Comparison of ENCODE assay signal across 10 cellular contexts in genomic region chr6:106972500-106972899, GRCh38. TPM values are rescaled to one million over a fixed set of nuclear protein-coding genes. Genes with fewer than 3 reads are reported as not detected.
DNase-seq lines count a peak whose midpoint lies in the region; ATAC-seq, FAIRE-seq and TF ChIP-seq lines count a peak whose summit lies in the region.
"Had no signal": no experiment of that assay in that cellular context is flagged by ENCODE, and none has a peak within 500 bp of the region (broad histone marks: within the 10 kb centered on the region; RNA-seq: fewer than 3 reads in every experiment).

No MANE protein-coding gene starts in this region.

- H3K36me3 Mint-ChIP-seq in GM23338 (ENCODE audit: low read depth): peaks cover 68% of the 10 kb centered on the region

- H3K4me1 ChIP-seq in GM23338 (ENCODE audit: insufficient read depth) (peaks cover 19% of the 10 kb centered on the region), duodenal mucosa (ENCODE audit: control insufficient read depth in 1 of 2, insufficient read depth in 2 of 2, low read length in 2 of 2) (peaks cover 8 to 25% of the 10 kb centered on the region in 2 donors)

- H3K4me3 ChIP-seq in GM23338 (peak overlapping the region; percentile 89), duodenal mucosa (ENCODE audit: low read depth in 1 of 2, low read length in 2 of 2) (peak overlapping the region; percentile 32 to 84), neural cell (ENCODE audit: low read length) (peak overlapping the region; percentile 99)
- H3K4me3 ChIP-seq: adrenal gland had no signal

- peak overlapping the region; percentile 86 for H3K4me3 Mint-ChIP-seq in GM23338

- no peak overlapping the region for H2AFZ ChIP-seq in GM23338
- no peak overlapping the region for H2AFZ ChIP-seq in neural cell (ENCODE audit: low read depth, low read length)

- peaks cover 57% of the 10 kb centered on the region for H3K27me3 Mint-ChIP-seq in GM23338 (ENCODE audit: insufficient read depth, low read depth, poor library complexity)

- peak; percentile 29 for TF ChIP-seq EP300 in neural cell (conservative IDR thresholded peaks at IDR 0.05; ENCODE audit: poor library complexity, severe bottlenecking)

- H3F3A ChIP-seq in GM23338 (replicated peaks; ENCODE audit: low read depth): peaks cover 40% of the 10 kb centered on the region
- H3F3A ChIP-seq in neural cell (ENCODE audit: insufficient read depth, low read length, poor library complexity, severe bottlenecking): peaks cover 8% of the 10 kb centered on the region

- ATAC-seq in GM23338 (no peak), GM19452 (IDR thresholded peaks at IDR 0.05; ENCODE audit: unreplicated experiment) (no peak)
- ATAC-seq: heart right ventricle had no signal

- peak overlapping the region; percentile 81 for H3K4me2 ChIP-seq in GM23338
- peak overlapping the region; percentile 96 for H3K4me2 ChIP-seq in neural cell (ENCODE audit: low read length)

- no peak for TF ChIP-seq RAD21 in neural cell (conservative IDR thresholded peaks at IDR 0.05)

- no peaks in the 10 kb centered on the region for H3K9me3 ChIP-seq in duodenal mucosa (ENCODE audit: control insufficient read depth in 1 of 2, low read length in 2 of 2)
- no peaks in the 10 kb centered on the region for H3K9me3 ChIP-seq in neural cell (ENCODE audit: low read length)
- H3K9me3 ChIP-seq: adrenal gland, heart right ventricle had no signal

- no peak for FAIRE-seq in HTR-8/SVneo (lab: Jason Lieb, UNC)

- TF ChIP-seq CTCF in GM23338 (conservative IDR thresholded peaks at IDR 0.05; ENCODE audit: low read depth in 2 of 2) (no peak), neural cell (IDR thresholded peaks at IDR 0.05; ENCODE audit: poor library complexity, severe bottlenecking) (no peak)

- peak overlapping the region; percentile 94 for H3K27ac Mint-ChIP-seq in GM23338

- DNase-seq in GM23338 (ENCODE audit: low spot score) (no peak), NCI-H2029 treated with DMSO at 0.1 percent for 48 hours (lab: John Stamatoyannopoulos, UW) (peak; percentile 89), nucleus accumbens (lab: John Stamatoyannopoulos, UW) (no peak), iPS-NIHi11 (ENCODE audit: low spot score) (no peak), HTR-8/SVneo (ENCODE audit: insufficient read length, low spot score) (no peak)
- DNase-seq: heart right ventricle had no signal

- peaks cover 22% of the 10 kb centered on the region for H4K20me1 ChIP-seq in GM23338 (replicated peaks; ENCODE audit: insufficient read depth)
- peaks cover 5% of the 10 kb centered on the region for H4K20me1 ChIP-seq in neural cell (ENCODE audit: insufficient read depth)

- peaks cover 70% of the 10 kb centered on the region for H3K79me2 ChIP-seq in GM23338 (replicated peaks; ENCODE audit: insufficient read depth)
- H3K79me2 ChIP-seq in neural cell (replicated peaks; ENCODE audit: insufficient read depth, low read length): peaks cover 57% of the 10 kb centered on the region

- peaks cover 35% of the 10 kb centered on the region; the same call in 2 of the 3 replicates for H3K9me3 Mint-ChIP-seq in GM23338

- H3K27me3 ChIP-seq in GM23338 (ENCODE audit: insufficient read depth) (no peaks in the 10 kb centered on the region), duodenal mucosa (ENCODE audit: control insufficient read depth in 1 of 2, insufficient read depth in 2 of 2, low read length in 2 of 2) (peaks cover 13 to 21% of the 10 kb centered on the region in 2 donors), neural cell (ENCODE audit: insufficient read depth, low read depth, low read length) (no peaks in the 10 kb centered on the region)

- peak overlapping the region; percentile 90 for H3K27ac ChIP-seq in GM23338 (ENCODE audit: low read depth)
- H3K27ac ChIP-seq in duodenal mucosa (ENCODE audit: low read depth, low read length): no peak overlapping the region
- H3K27ac ChIP-seq in neural cell (ENCODE audit: low read length): peak overlapping the region; percentile 99
- H3K27ac ChIP-seq: adrenal gland, heart right ventricle had no signal

- H3K4me1 Mint-ChIP-seq in GM23338: peaks cover 22% of the 10 kb centered on the region

- H3K36me3 ChIP-seq in GM23338 (ENCODE audit: insufficient read depth) (peaks cover 31% of the 10 kb centered on the region), duodenal mucosa (ENCODE audit: control insufficient read depth in 1 of 2, insufficient read depth in 2 of 2, low read length in 2 of 2) (no peaks in the 10 kb centered on the region), neural cell (ENCODE audit: insufficient read depth, low read length) (peaks cover 6% of the 10 kb centered on the region)
- H3K36me3 ChIP-seq: adrenal gland, heart right ventricle had no signal

- H3K9me2 ChIP-seq in GM23338 (ENCODE audit: insufficient read depth) (no peaks in the 10 kb centered on the region), neural cell (ENCODE audit: insufficient read depth, low read length) (no peaks in the 10 kb centered on the region)

- peak overlapping the region; percentile 32 to 66 for H3K9ac ChIP-seq in duodenal mucosa (ENCODE audit: low read depth in 1 of 2, low read length in 2 of 2)
- peak overlapping the region; percentile 100 for H3K9ac ChIP-seq in neural cell (ENCODE audit: low read length)

TF ChIP-seq in GM23338, 12 proteins besides CTCF, POLR2A, EP300 and RAD21 (continues in another document):
- TF ChIP-seq STAT1 (IDR thresholded peaks at IDR 0.05; ENCODE audit: unreplicated experiment): no peak
- TF ChIP-seq NANOG (IDR thresholded peaks at IDR 0.05; ENCODE audit: borderline replicate concordance): 0 out of 2 replicates have a peak, but pooled peaks have one; percentile 2
- TF ChIP-seq CREB1 (CRISPR knock-in tag; IDR thresholded peaks at IDR 0.05; ENCODE audit: low read depth): no peak
- TF ChIP-seq POLR2AphosphoS5 (IDR thresholded peaks at IDR 0.05; ENCODE audit: low read depth): peak; percentile 76

TF ChIP-seq in neural cell, 6 proteins besides CTCF, POLR2A, EP300 and RAD21:
- peak; percentile 83 for TF ChIP-seq POLR2AphosphoS5 (IDR thresholded peaks at IDR 0.05)
- peak; percentile 62 for TF ChIP-seq TAF1 (IDR thresholded peaks at IDR 0.05; ENCODE audit: low read depth)
- peak; percentile 37 for TF ChIP-seq REST (IDR thresholded peaks at IDR 0.05; ENCODE audit: borderline replicate concordance)
- peak; percentile 32 for TF ChIP-seq SMC3 (conservative IDR thresholded peaks at IDR 0.05; ENCODE audit: poor library complexity)
- peak; percentile 65 for TF ChIP-seq MXI1 (conservative IDR thresholded peaks at IDR 0.05; ENCODE audit: poor library complexity, severe bottlenecking)
- TF ChIP-seq EZH2 (IDR thresholded peaks at IDR 0.05; ENCODE audit: borderline replicate concordance, insufficient read depth, low read length, poor library complexity, severe bottlenecking): no peak

RNA-seq across cellular contexts. Expression of gene CD24, which starts 2.0 kb away (rescaled TPM):
- total RNA-seq in GM23338 (2014; rRNA removed; shearing (Covaris generic)): 2,810 and 2,907 TPM in 2 replicates
- polyA plus RNA-seq in GM23338 (2016; fragmentation: Nextera tagmentation; extraction: Ambion mirVana) (1,325 and 1,373 TPM in 2 replicates), neural cell (1,994 and 2,264 TPM in 2 replicates)
- 1,714 and 1,764 TPM in 2 replicates for polyA minus RNA-seq in neural cell

RNA-seq across cellular contexts. Expression of gene MTRES1, which starts 55.5 kb away (rescaled TPM):
- total RNA-seq in GM23338 (2014; rRNA removed; shearing (Covaris generic)): 11.1 and 19.0 TPM in 2 replicates
- polyA plus RNA-seq in GM23338 (2016; fragmentation: Nextera tagmentation; extraction: Ambion mirVana): 51.4 and 51.6 TPM in 2 replicates
- polyA plus RNA-seq in neural cell: 15.8 and 21.9 TPM in 2 replicates
- polyA minus RNA-seq in neural cell: 28.2 and 28.6 TPM in 2 replicates
